Comparison of ENCODE assay signal across 10 cellular contexts in the genomic region with DNA sequence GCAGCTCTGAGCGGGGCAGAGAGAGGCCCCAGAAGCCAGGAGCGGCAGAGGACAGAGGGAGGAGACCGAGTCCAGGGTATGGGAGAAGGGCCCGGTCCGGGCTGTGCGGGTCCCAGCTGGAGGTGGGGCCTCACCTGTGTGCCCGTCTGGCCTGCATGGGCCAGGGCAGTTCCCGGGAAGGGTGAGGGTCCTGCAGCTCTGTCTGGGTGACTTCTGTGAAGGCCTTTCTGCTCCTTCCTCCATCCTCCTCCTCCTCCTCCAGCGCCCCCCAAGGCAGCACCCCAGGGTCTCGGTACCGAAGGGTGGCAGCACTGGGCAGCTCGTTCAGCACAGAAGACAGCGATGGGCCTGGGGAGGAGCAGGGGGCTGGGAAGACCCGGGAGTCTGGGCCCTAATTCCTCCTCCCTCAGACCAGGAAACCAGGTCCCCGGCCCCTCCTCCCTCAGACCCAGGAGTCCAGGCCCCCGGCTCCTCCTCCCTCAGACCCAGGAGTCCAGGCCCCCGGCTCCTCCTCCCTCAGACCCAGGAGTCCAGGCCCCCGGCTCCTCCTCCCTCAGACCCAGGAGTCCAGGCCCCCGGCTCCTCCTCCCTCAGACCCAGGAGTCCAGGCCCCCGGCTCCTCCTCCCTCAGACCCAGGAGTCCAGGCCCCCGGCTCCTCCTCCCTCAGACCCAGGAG. TPM values are rescaled to one million over a fixed set of nuclear protein-coding genes. Genes with fewer than 3 reads are reported as not detected.
DNase-seq lines count a peak whose midpoint lies in the region; ATAC-seq and TF ChIP-seq lines count a peak whose summit lies in the region.
"Not testable (repeated sequence)": the region's sequence is repeated elsewhere in the genome, so short reads cannot be mapped to it uniquely, and the experiment has no call there.
"Had no signal": no experiment of that assay in that cellular context is flagged by ENCODE, and none has a peak within 500 bp of the region (broad histone marks: within the 10 kb centered on the region; RNA-seq: fewer than 3 reads in every experiment).

No MANE protein-coding gene starts in this region.

- H3K36me3 ChIP-seq in colonic mucosa; mucosa of descending colon (ENCODE audit: low read depth): not testable (repeated sequence)
- peaks cover 0 to 12% (median 0%) of the 10 kb centered on the region in 9 donors for H3K36me3 ChIP-seq in heart right ventricle
- H3K36me3 ChIP-seq in trophoblast cell (ENCODE audit: control insufficient read depth in 1 of 2, insufficient read depth in 2 of 2, low read length in 2 of 2): peaks cover 7 to 14% of the 10 kb centered on the region in 2 experiments

- H3K4me3 ChIP-seq in colonic mucosa (peak overlapping the region; percentile 41), heart right ventricle (peak overlapping the region in 6 of 10 donors; percentile 4 to 48 (median 12))
- H3K4me3 ChIP-seq in mucosa of descending colon; trophoblast cell (ENCODE audit: low read depth, low read length): not testable (repeated sequence)

- H3K9ac ChIP-seq in H9 (ENCODE audit: extremely low read depth, insufficient read length, low read length); trophoblast cell (ENCODE audit: low read length): not testable (repeated sequence)
- H3K9ac ChIP-seq in colonic mucosa (ENCODE audit: low read depth in 2 of 2, low read length in 2 of 2): peak overlapping the region; percentile 26 to 40

- H3K79me1 ChIP-seq in H9 (ENCODE audit: insufficient read depth, low read depth, low read length, poor library complexity, severe bottlenecking); trophoblast cell (ENCODE audit: low read length): not testable (repeated sequence)

- not testable (repeated sequence) for H3K4ac ChIP-seq in H9 (ENCODE audit: low read depth, low read length); trophoblast cell (ENCODE audit: low read depth, low read length)

- not testable (repeated sequence) for H3K9me3 ChIP-seq in H9 (ENCODE audit: control insufficient read depth, low read depth, low read length); colonic mucosa; heart right ventricle; mucosa of descending colon; trophoblast cell (ENCODE audit: insufficient read depth, low read depth, low read length)

- intact Hi-C loops in colonic mucosa (cut with DNase I); mucosa of descending colon (cut with DNase I, micrococcal nuclease): not testable (repeated sequence)
- intact Hi-C loops in heart right ventricle (cut with DNase I): loop anchor here in 2 of 10 donors (2.0 to 5.0 kb wide), 2 partner anchors 59 to 60 kb away; no protein-coding TSS in a partner anchor

- H3K27me3 Mint-ChIP-seq in H9 (ENCODE audit: low read depth); T-helper 2 cell treated with Interferon-gamma antibody and Interleukin-4, amounts not matched to agents 5 μg/mL and 100 μg/mL, for 36 hours (ENCODE audit: low read depth); type B pancreatic cell: not testable (repeated sequence)

- H3K4me2 ChIP-seq in H9 (ENCODE audit: insufficient read depth, insufficient read length, low read length); trophoblast cell (ENCODE audit: low read length): not testable (repeated sequence)

- no CpG with 5 or more reads among the region's 21 CpGs for WGBS in H9 (ENCODE audit: extremely low coverage, insufficient read length, low lambda C conversion rate)
- WGBS in heart right ventricle, 2 donors: 70 to 79% methylated on average over 17 of the region's 21 CpGs
- WGBS in trophoblast cell (ENCODE audit: extremely low coverage, insufficient coverage, insufficient read length): no CpG with 5 or more reads among the region's 21 CpGs

- H3T11ph ChIP-seq in H9 (ENCODE audit: low read length): not testable (repeated sequence)

- H3K23me2 ChIP-seq in H9 (ENCODE audit: insufficient read length, low read depth, low read length, poor library complexity, severe bottlenecking): not testable (repeated sequence)

- H3K27ac ChIP-seq in 22Rv1: peak overlapping the region; percentile 33
- H3K27ac ChIP-seq in H9 (ENCODE audit: insufficient read length, low read depth, low read length); colonic mucosa; trophoblast cell (ENCODE audit: low read depth, low read length): not testable (repeated sequence)
- H3K27ac ChIP-seq in heart right ventricle: peak overlapping the region in 3 of 10 donors; percentile 19 to 72 (median 62)

- not testable (repeated sequence) for H2BK5ac ChIP-seq in H9 (ENCODE audit: insufficient read length, low read length); trophoblast cell (ENCODE audit: low read depth, low read length, poor library complexity)

- H3K27me3 ChIP-seq in H9 (ENCODE audit: insufficient read depth, low read length); colonic mucosa; trophoblast cell (ENCODE audit: insufficient read depth, low read length): not testable (repeated sequence)
- H3K27me3 ChIP-seq in heart right ventricle: peaks cover 0 to 28% (median 15%) of the 10 kb centered on the region in 7 donors

- H3K27ac Mint-ChIP-seq in H9: 0 out of 7 replicates have a peak overlapping the region, but pooled peaks of 1 of the 3 experiments have one; percentile 64
- H3K27ac Mint-ChIP-seq in T-helper 2 cell treated with Interferon-gamma antibody and Interleukin-4, amounts not matched to agents 5 μg/mL and 100 μg/mL, for 36 hours: peak overlapping the region; percentile 34
- H3K27ac Mint-ChIP-seq in type B pancreatic cell: not testable (repeated sequence)

- H2AK5ac ChIP-seq in H9 (ENCODE audit: insufficient read length, low read length); trophoblast cell (ENCODE audit: low read length): not testable (repeated sequence)

- H4K5ac ChIP-seq in H9 (ENCODE audit: insufficient read length, low read depth, low read length): not testable (repeated sequence)

- not testable (repeated sequence) for H4K91ac ChIP-seq in H9 (ENCODE audit: insufficient read length, low read depth, low read length); trophoblast cell (ENCODE audit: low read depth, low read length)

- H3K4me3 Mint-ChIP-seq in H9: peak overlapping the region; percentile 10 to 15; a peak in 2 of 5 replicates
- not testable (repeated sequence) for H3K4me3 Mint-ChIP-seq in T-helper 2 cell treated with Interferon-gamma antibody and Interleukin-4, amounts not matched to agents 5 μg/mL and 100 μg/mL, for 36 hours
- H3K4me3 Mint-ChIP-seq in type B pancreatic cell: peak overlapping the region; percentile 72

- H4K8ac ChIP-seq in H9 (replicated peaks; ENCODE audit: insufficient read length, low read depth, low read length): not testable (repeated sequence)
- H4K8ac ChIP-seq in trophoblast cell (ENCODE audit: low read depth, low read length): peak overlapping the region; percentile 14

- not testable (repeated sequence) for H3K9me3 Mint-ChIP-seq in H9; T-helper 2 cell treated with Interferon-gamma antibody and Interleukin-4, amounts not matched to agents 5 μg/mL and 100 μg/mL, for 36 hours; type B pancreatic cell

- not testable (repeated sequence) for H2BK120ac ChIP-seq in H9 (ENCODE audit: low read depth, low read length, poor library complexity, severe bottlenecking); trophoblast cell (ENCODE audit: insufficient read depth, low read length, poor library complexity)

- not testable (repeated sequence) for TF ChIP-seq CTCF in 22Rv1 (IDR thresholded peaks at IDR 0.05); H9 (conservative IDR thresholded peaks at IDR 0.05); colonic mucosa (IDR thresholded peaks at IDR 0.05); heart right ventricle (IDR thresholded peaks at IDR 0.05); mucosa of descending colon (IDR thresholded peaks at IDR 0.05); type B pancreatic cell (conservative IDR thresholded peaks at IDR 0.05)

- not testable (repeated sequence) for H2BK15ac ChIP-seq in H9 (ENCODE audit: low read depth, low read length)

- H4K12ac ChIP-seq in trophoblast cell (ENCODE audit: low read depth, low read length): not testable (repeated sequence)

- ATAC-seq in heart right ventricle, mucosa of descending colon: not testable (repeated sequence)

- H3K4me1 ChIP-seq in H9 (ENCODE audit: insufficient read depth, low read length); colonic mucosa; mucosa of descending colon (ENCODE audit: low read depth): not testable (repeated sequence)
- H3K4me1 ChIP-seq in heart right ventricle (peaks cover 0 to 13% (median 6%) of the 10 kb centered on the region in 9 donors), trophoblast cell (ENCODE audit: control insufficient read depth in 1 of 2, insufficient read depth in 2 of 2, low read length in 2 of 2) (peaks cover 4 to 12% of the 10 kb centered on the region in 2 experiments)

- H2BK12ac ChIP-seq in H9 (ENCODE audit: insufficient read length, low read depth, low read length); trophoblast cell (ENCODE audit: low read length): not testable (repeated sequence)

- H3K4me1 Mint-ChIP-seq in H9: peaks cover 13 to 27% of the 10 kb centered on the region in 2 experiments
- H3K4me1 Mint-ChIP-seq in T-helper 2 cell treated with Interferon-gamma antibody and Interleukin-4, amounts not matched to agents 5 μg/mL and 100 μg/mL, for 36 hours (ENCODE audit: low read depth); type B pancreatic cell (ENCODE audit: unreplicated experiment): not testable (repeated sequence)

- peaks cover 8 to 12% (median 10%) of the 10 kb centered on the region in 3 experiments; a peak in 6 of 7 replicates for H3K36me3 Mint-ChIP-seq in H9 (ENCODE audit: insufficient read depth in 1 of 3, low read depth in 3 of 3)
- H3K36me3 Mint-ChIP-seq in T-helper 2 cell treated with Interferon-gamma antibody and Interleukin-4, amounts not matched to agents 5 μg/mL and 100 μg/mL, for 36 hours (ENCODE audit: low read depth); type B pancreatic cell: not testable (repeated sequence)

- H2BK20ac ChIP-seq in H9 (ENCODE audit: low read depth, low read length, poor library complexity, severe bottlenecking): not testable (repeated sequence)

- not testable (repeated sequence) for H4K20me1 ChIP-seq in H9 (ENCODE audit: control insufficient read depth, insufficient read depth, insufficient read length)

- H3K14ac ChIP-seq in H9 (ENCODE audit: insufficient read depth, low read length); trophoblast cell (ENCODE audit: low read length): not testable (repeated sequence)

- H3K23ac ChIP-seq in H9 (ENCODE audit: insufficient read length, low read depth, low read length); trophoblast cell (ENCODE audit: low read length): not testable (repeated sequence)

- H3K56ac ChIP-seq in H9 (ENCODE audit: insufficient read length, low read depth, low read length): not testable (repeated sequence)

- not testable (repeated sequence) for H3K79me2 ChIP-seq in H9 (ENCODE audit: insufficient read depth, low read length); trophoblast cell (ENCODE audit: control insufficient read depth, insufficient read depth, low read length, poor library complexity)

- not testable (repeated sequence) for H2AFZ ChIP-seq in H9 (ENCODE audit: low read length); trophoblast cell (ENCODE audit: insufficient read depth, low read length, poor library complexity)

- not testable (repeated sequence) for DNase-seq in H9; T-helper 2 cell treated with Interferon-gamma antibody and Interleukin-4, amounts not matched to agents 5 μg/mL and 100 μg/mL, for 36 hours (ENCODE audit: low spot score); colonic mucosa; heart right ventricle; type B pancreatic cell (ENCODE audit: extremely low spot score, unreplicated experiment)
- DNase-seq in mucosa of descending colon: peak in 2 of 3 donors; percentile 39 to 50
- peak in 1 of 2 donors; percentile 52 for DNase-seq in trophoblast cell

- not testable (repeated sequence) for H3K18ac ChIP-seq in H9 (ENCODE audit: insufficient read length, low read depth, low read length); trophoblast cell (ENCODE audit: low read length)

RNA-seq across cellular contexts. Expression of a gene that starts 1.1 kb away (rescaled TPM):
- total RNA-seq in H9 (2021) (12.2 and 12.7 TPM in 2 replicates), colonic mucosa (100 to 1,000 TPM in 1 of 2 donors, 10 to 100 TPM in 1; 80.9 to 165 TPM), heart right ventricle (1 to 10 TPM in 9 of 10 donors, under 1 TPM in 1; 0.59 to 5.5 (median 2.1) TPM), mucosa of descending colon (100 to 1,000 TPM; 107 to 276 (median 178) TPM), type B pancreatic cell (ENCODE audit: low replicate concordance) (24.2 and 42.1 TPM in 2 replicates)
- polyA plus RNA-seq in heart right ventricle: 10 to 100 TPM in 1 of 2 donors, 1 to 10 TPM in 1; 1.6 to 11.6 TPM
- polyA plus RNA-seq in trophoblast cell (2013): 6.2 and 6.5 TPM in 2 replicates
- total RNA-seq: A172; CD8-positive, alpha-beta T cell had no signal

RNA-seq across cellular contexts. Expression of a gene that starts 12.4 kb away (rescaled TPM):
- total RNA-seq in H9 (2021) (5.4 and 7.1 TPM in 2 replicates), colonic mucosa (1 to 10 TPM; 6.2 to 8.1 TPM), heart right ventricle (1 to 10 TPM; 5.4 to 8.4 (median 6.9) TPM), mucosa of descending colon (10 to 100 TPM in 1 of 3 donors, 1 to 10 TPM in 2; 7.5 to 10.8 (median 8.0) TPM), type B pancreatic cell (ENCODE audit: low replicate concordance) (6.6 and 7.5 TPM in 2 replicates)
- 10 to 100 TPM; 14.6 to 16.9 TPM for polyA plus RNA-seq in heart right ventricle
- polyA plus RNA-seq in trophoblast cell (2013): 6.2 TPM in 2 replicates

RNA-seq across cellular contexts. Expression of a gene that starts 17.5 kb away (rescaled TPM):
- total RNA-seq in H9 (2021): 100 and 103 TPM in 2 replicates
- 100 to 1,000 TPM; 122 to 142 TPM for total RNA-seq in colonic mucosa
- 10 to 100 TPM; 12.3 to 29.4 (median 15.5) TPM for total RNA-seq in heart right ventricle
- polyA plus RNA-seq in heart right ventricle: 10 to 100 TPM in 1 of 2 donors, 1 to 10 TPM in 1; 7.7 to 17.0 TPM
- 100 to 1,000 TPM in 2 of 3 donors, 10 to 100 TPM in 1; 79.9 to 176 (median 113) TPM for total RNA-seq in mucosa of descending colon
- 289 and 304 TPM in 2 replicates for polyA plus RNA-seq in trophoblast cell (2013)
- total RNA-seq in type B pancreatic cell (ENCODE audit: low replicate concordance): 73.3 and 86.7 TPM in 2 replicates

RNA-seq across cellular contexts. Expression of a gene that starts 19.2 kb away (rescaled TPM):
- total RNA-seq in H9 (2021) (28.3 and 29.0 TPM in 2 replicates), colonic mucosa (10 to 100 TPM; 47.9 to 52.7 TPM), heart right ventricle (10 to 100 TPM; 12.1 to 24.0 (median 19.3) TPM), mucosa of descending colon (10 to 100 TPM; 35.0 to 40.3 (median 35.2) TPM), type B pancreatic cell (ENCODE audit: low replicate concordance) (39.3 and 41.9 TPM in 2 replicates)
- polyA plus RNA-seq in heart right ventricle: 10 to 100 TPM in 1 of 2 donors, 1 to 10 TPM in 1; 5.6 to 38.0 TPM
- polyA plus RNA-seq in trophoblast cell (2013): 73.3 and 75.2 TPM in 2 replicates

RNA-seq across cellular contexts. Expression of a gene that starts 28.8 kb away (rescaled TPM):
- total RNA-seq in H9 (2021) (1,674 and 1,679 TPM in 2 replicates), colonic mucosa (1,000 to 10,000 TPM; 1,149 to 1,300 TPM), heart right ventricle (100 to 1,000 TPM; 550 to 734 (median 603) TPM), mucosa of descending colon (1,000 to 10,000 TPM in 2 of 3 donors, 100 to 1,000 TPM in 1; 873 to 1,110 (median 1,027) TPM), type B pancreatic cell (ENCODE audit: low replicate concordance) (1,437 and 1,455 TPM in 2 replicates)
- 1,000 to 10,000 TPM; 1,335 to 2,571 TPM for polyA plus RNA-seq in heart right ventricle
- polyA plus RNA-seq in trophoblast cell (2013): 1,462 and 1,531 TPM in 2 replicates
